ENCODE assay signal across 1 cellular context in genomic region chr3:69082805-69083204, GRCh38.
TF ChIP-seq lines count a peak whose summit lies in the region.

No MANE protein-coding gene starts in this region.

TF ChIP-seq in GM23338, 12 proteins besides CTCF, POLR2A, EP300 and RAD21 (continued from another document):
- TF ChIP-seq ZNF462 (CRISPR knock-in tag; IDR thresholded peaks at IDR 0.05) (no peak), ZNF114 (CRISPR knock-in tag; IDR thresholded peaks at IDR 0.05) (no peak), CREB1 (CRISPR knock-in tag; IDR thresholded peaks at IDR 0.05; ENCODE audit: low read depth) (no peak), EZH2phosphoT487 (IDR thresholded peaks at IDR 0.05; ENCODE audit: unreplicated experiment) (no peak), NANOG (IDR thresholded peaks at IDR 0.05; ENCODE audit: borderline replicate concordance) (no peak), ZNF331 (CRISPR knock-in tag; IDR thresholded peaks at IDR 0.05; ENCODE audit: low read depth) (no peak), STAT1 (IDR thresholded peaks at IDR 0.05; ENCODE audit: unreplicated experiment) (no peak), REST (IDR thresholded peaks at IDR 0.05; ENCODE audit: unreplicated experiment) (no peak)
